In the genomic region with DNA sequence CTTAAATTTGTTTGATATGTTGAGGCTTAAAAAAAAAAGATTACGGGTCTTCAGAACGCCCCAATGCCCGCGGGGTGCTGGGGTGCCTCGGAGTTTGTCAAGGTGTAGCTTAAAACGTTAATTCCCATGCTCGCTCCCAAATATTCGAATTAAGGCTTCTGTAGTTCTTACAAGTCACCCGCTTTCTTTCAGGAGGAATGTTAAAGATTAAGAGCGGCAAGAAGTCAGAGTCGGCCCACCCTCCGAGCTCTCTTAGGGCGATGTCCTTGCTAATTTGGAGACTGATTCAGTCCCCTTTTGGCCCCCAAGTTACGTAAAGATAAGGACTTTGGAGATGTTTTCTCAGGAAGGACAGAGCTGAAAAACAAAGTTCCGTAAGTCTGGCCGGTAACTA, we compare ENCODE assay signal across 7 cellular contexts. TPM values are rescaled to one million over a fixed set of nuclear protein-coding genes. Genes with fewer than 3 reads are reported as not detected.
DNase-seq lines count a peak whose midpoint lies in the region; ATAC-seq and TF ChIP-seq lines count a peak whose summit lies in the region.

No MANE protein-coding gene starts in this region.

- intact Hi-C loops in dorsolateral prefrontal cortex (cut with DNase I), result loop anchor here in 1 of 2 donors (2.0 to 10.0 kb wide), 2 partner anchors 620 to 898 kb away; a partner anchor contains a TSS

- peaks cover 38% of the 10 kb centered on the region for H3K36me3 ChIP-seq in NT2/D1 (ENCODE audit: insufficient read depth, insufficient read length, low read length)

- no peaks in the 10 kb centered on the region for H3K27me3 ChIP-seq in NT2/D1 (ENCODE audit: insufficient read depth, insufficient read length)
- H3K27me3 ChIP-seq in dorsolateral prefrontal cortex, result no peaks in the 10 kb centered on the region

- H3K9me3 ChIP-seq in NT2/D1 (ENCODE audit: insufficient read depth, low read length), result no peaks in the 10 kb centered on the region

- H3K36me3 Mint-ChIP-seq in natural killer cell treated with Interleukin-12 subunit alpha and Interleukin-12 subunit beta and Interleukin-15 and Interleukin-18, amount 100 ng/mL, for 72 hours, result peaks cover 29% of the 10 kb centered on the region

- H3K4me1 ChIP-seq in NT2/D1 (ENCODE audit: insufficient read depth, insufficient read length), result no peaks in the 10 kb centered on the region

- TF ChIP-seq CTCF in dorsolateral prefrontal cortex (IDR thresholded peaks at IDR 0.05 in 54 of 56, conservative IDR thresholded peaks at IDR 0.05 in 2 of 56; ENCODE audit: low read depth in 1 of 56, partially characterized antibody in 56 of 56), result no peak

- H3K27ac Mint-ChIP-seq in natural killer cell treated with Interleukin-12 subunit alpha and Interleukin-12 subunit beta and Interleukin-15 and Interleukin-18, amount 100 ng/mL, for 72 hours, result peak overlapping the region; percentile 89 to 96

- H3K4me1 Mint-ChIP-seq in natural killer cell treated with Interleukin-12 subunit alpha and Interleukin-12 subunit beta and Interleukin-15 and Interleukin-18, amount 100 ng/mL, for 72 hours (ENCODE audit: low read depth in 2 of 2), result peaks cover 38 to 52% of the 10 kb centered on the region in 2 donors

- H3K4me3 Mint-ChIP-seq in natural killer cell treated with Interleukin-12 subunit alpha and Interleukin-12 subunit beta and Interleukin-15 and Interleukin-18, amount 100 ng/mL, for 72 hours, result peak overlapping the region; percentile 86

- ATAC-seq in GM19035 (IDR thresholded peaks at IDR 0.05; ENCODE audit: unreplicated experiment) (peak; percentile 2), HG03571 (IDR thresholded peaks at IDR 0.05; ENCODE audit: unreplicated experiment) (no peak), HG03521 (IDR thresholded peaks at IDR 0.05; ENCODE audit: unreplicated experiment) (no peak)
- ATAC-seq in natural killer cell treated with Interleukin-12 subunit alpha and Interleukin-12 subunit beta and Interleukin-15 and Interleukin-18, amount 100 ng/mL, for 72 hours, result no peak

- DNase-seq in NT2/D1 (ENCODE audit: low read depth, low spot score) (peak; percentile 27), dorsolateral prefrontal cortex (peak in 1 of 10 donors; percentile 10), NCI-H2107 (lab: John Stamatoyannopoulos, UW) (no peak)
- DNase-seq in natural killer cell treated with Interleukin-12 subunit alpha and Interleukin-12 subunit beta and Interleukin-15 and Interleukin-18, amount 100 ng/mL, for 72 hours (ENCODE audit: low spot score), result no peak

- H3K27me3 Mint-ChIP-seq in natural killer cell treated with Interleukin-12 subunit alpha and Interleukin-12 subunit beta and Interleukin-15 and Interleukin-18, amount 100 ng/mL, for 72 hours, result no peaks in the 10 kb centered on the region

- peak overlapping the region in 57 of 59 donors; percentile 18 to 96 (median 87) for H3K27ac ChIP-seq in dorsolateral prefrontal cortex

- peak overlapping the region; percentile 95 for H3K9ac ChIP-seq in NT2/D1 (ENCODE audit: insufficient read length, low read depth)

- H3K4me3 ChIP-seq in NT2/D1 (ENCODE audit: insufficient read length, low read depth) (peak overlapping the region; percentile 64), dorsolateral prefrontal cortex (peak overlapping the region; percentile 71 to 99 (median 93))

- no peaks in the 10 kb centered on the region for H3K9me3 Mint-ChIP-seq in natural killer cell treated with Interleukin-12 subunit alpha and Interleukin-12 subunit beta and Interleukin-15 and Interleukin-18, amount 100 ng/mL, for 72 hours

RNA-seq across cellular contexts. Expression of a gene that starts 0.8 kb away (rescaled TPM):
- 100 to 1,000 TPM; 162 to 384 (median 296) TPM for total RNA-seq in dorsolateral prefrontal cortex
- total RNA-seq in natural killer cell treated with Interleukin-12 subunit alpha and Interleukin-12 subunit beta and Interleukin-15 and Interleukin-18, amount 100 ng/mL, for 72 hours, result 1,000 to 10,000 TPM; 1,349 to 2,333 TPM

RNA-seq across cellular contexts. Expression of a gene that starts 32.6 kb away (rescaled TPM):
- 1 to 10 TPM in 87 of 120 experiments, under 1 TPM in 33; 0.32 to 3.2 (median 1.3) TPM for total RNA-seq in dorsolateral prefrontal cortex
- total RNA-seq in natural killer cell treated with Interleukin-12 subunit alpha and Interleukin-12 subunit beta and Interleukin-15 and Interleukin-18, amount 100 ng/mL, for 72 hours, result under 1 TPM in 1 of 2 donors, not detected in 1; 0.28 TPM
